Comparison of ENCODE assay signal across 9 cellular contexts in the genomic region with DNA sequence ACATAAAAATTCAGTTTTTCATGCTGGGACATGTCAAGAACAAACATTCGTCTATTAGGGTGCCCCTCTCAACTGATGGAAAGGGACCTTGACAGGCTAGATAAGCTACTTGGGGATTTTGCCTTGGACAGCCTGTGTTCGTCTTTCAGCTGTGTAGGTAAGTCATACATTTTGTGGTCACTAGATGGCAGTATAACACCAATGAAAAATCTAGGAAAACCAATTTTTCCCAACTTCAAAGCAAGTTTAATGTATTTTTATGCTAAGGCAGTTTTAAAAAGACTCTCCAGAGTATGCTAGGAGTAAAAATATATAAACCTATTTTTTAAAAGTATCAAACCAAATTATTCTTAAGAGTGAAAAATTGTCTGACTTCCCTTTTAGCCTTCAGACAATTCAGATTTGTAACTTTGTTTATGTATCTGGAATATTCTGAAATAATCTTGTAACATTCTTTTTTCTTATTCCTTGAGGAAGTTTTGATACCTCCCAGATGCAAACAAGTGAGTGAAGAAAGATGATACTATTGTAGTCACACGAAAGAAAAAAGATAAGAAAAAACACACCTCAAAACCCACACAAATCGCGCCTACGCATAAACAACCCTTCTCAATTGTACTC.
A peak's percentile ranks its signal among the peaks of the same experiment; 100 is the strongest.
DNase-seq lines count a peak whose midpoint lies in the region; ATAC-seq, FAIRE-seq and TF ChIP-seq lines count a peak whose summit lies in the region.
"Had no signal": no experiment of that assay in that cellular context is flagged by ENCODE, and none has a peak within 500 bp of the region (broad histone marks: within the 10 kb centered on the region; RNA-seq: fewer than 3 reads in every experiment).

No MANE protein-coding gene starts in this region.

- peak; percentile 29 for DNase-seq in NCI-H510A treated with DMSO at 0.1 percent for 48 hours (lab: John Stamatoyannopoulos, UW)
- no peak for DNase-seq in NCI-H510A (lab: John Stamatoyannopoulos, UW)
- DNase-seq in HCT116 (ENCODE audit: low read depth, low spot score): peak; percentile 51
- DNase-seq in NCI-H1417 (lab: John Stamatoyannopoulos, UW): peak; percentile 25 to 84 (median 48)
- DNase-seq in astrocyte (ENCODE audit: low read depth): peak; percentile 12
- peak; percentile 16 for DNase-seq in hepatic stellate cell (ENCODE audit: low spot score)
- no peak for DNase-seq in stomach

- no peak for FAIRE-seq in astrocyte (lab: Jason Lieb, UNC)

- RAD21 ChIA-PET in HCT116 (lab: Charles Lee; ENCODE audit: low non-redundant PET in 1 of 2, low total read pairs in 2 of 2, uncharacterized antibody in 2 of 2, unreplicated experiment in 2 of 2): interaction anchor here (0.7 to 1.6 kb wide), 3 partner anchors 44 to 555 kb away, joined by 3 to 8 read pairs (median 3); no protein-coding TSS in a partner anchor

- TF ChIP-seq RAD21 in HCT116 (IDR thresholded peaks at IDR 0.05; ENCODE audit: low read depth): peak; percentile 86

- H3K36me3 ChIP-seq in HCT116 (ENCODE audit: control insufficient read depth in 1 of 2, insufficient read depth in 2 of 2, low read length in 2 of 2) (no peaks in the 10 kb centered on the region), astrocyte (ENCODE audit: insufficient read depth, low read length) (no peaks in the 10 kb centered on the region), stomach (no peaks in the 10 kb centered on the region)

- peaks cover 2% of the 10 kb centered on the region for H3K4me1 Mint-ChIP-seq in astrocyte (ENCODE audit: low read depth, unreplicated experiment)

- peak; percentile 72; the same call in 1 of the 2 replicates for ATAC-seq in HCT116
- ATAC-seq in GM19324 (IDR thresholded peaks at IDR 0.05; ENCODE audit: low FRiP score, unreplicated experiment): no peak

- H3K9me3 ChIP-seq in HCT116 (ENCODE audit: control insufficient read depth in 1 of 2, insufficient read depth in 1 of 2, low read depth in 1 of 2, low read length in 2 of 2) (no peaks in the 10 kb centered on the region), astrocyte (ENCODE audit: insufficient read depth, low read depth, low read length) (no peaks in the 10 kb centered on the region), stomach (no peaks in the 10 kb centered on the region)

- H3K4me3 Mint-ChIP-seq in astrocyte (ENCODE audit: unreplicated experiment): no peak overlapping the region
- H3K4me3 Mint-ChIP-seq: dendritic cell treated with granulocyte-macrophage colony-stimulating factor and Interleukin-4, amounts not matched to agents 40 ng/mL and 50 ng/mL, for 4 days had no signal

- no peak for TF ChIP-seq EP300 in stomach (IDR thresholded peaks at IDR 0.05)

- H3K4me1 ChIP-seq in HCT116 (ENCODE audit: control insufficient read depth in 1 of 2, insufficient read depth in 2 of 2, low read length in 2 of 2) (no peaks in the 10 kb centered on the region), astrocyte (ENCODE audit: insufficient read depth, low read length) (no peaks in the 10 kb centered on the region), stomach (no peaks in the 10 kb centered on the region)

- CTCF ChIA-PET in HCT116 (lab: Charles Lee): interaction anchor here (0.6 to 1.7 kb wide), 9 partner anchors 44 to 727 kb away, joined by 3 to 18 read pairs (median 3); no protein-coding TSS in a partner anchor

- peaks cover 2% of the 10 kb centered on the region for H3K27me3 Mint-ChIP-seq in astrocyte (ENCODE audit: low read depth, unreplicated experiment)
- H3K27me3 Mint-ChIP-seq: dendritic cell treated with granulocyte-macrophage colony-stimulating factor and Interleukin-4, amounts not matched to agents 40 ng/mL and 50 ng/mL, for 4 days had no signal

- H3K79me2 ChIP-seq in HCT116 (ENCODE audit: insufficient read depth, low read length) (no peaks in the 10 kb centered on the region), astrocyte (ENCODE audit: insufficient read depth, low read length) (no peaks in the 10 kb centered on the region)

- no peaks in the 10 kb centered on the region for H4K20me1 ChIP-seq in HCT116 (ENCODE audit: insufficient read depth)
- H4K20me1 ChIP-seq in astrocyte (ENCODE audit: insufficient read depth, low read length): no peaks in the 10 kb centered on the region

- no TSS peak for BruUV-seq in HCT116 (replicated peaks; lab: Mats Ljungman, UMichigan)

- H3K9ac ChIP-seq in HCT116 (ENCODE audit: low read length): no peak overlapping the region
- H3K9ac ChIP-seq in astrocyte (ENCODE audit: low read length): no peak overlapping the region

- H3K36me3 Mint-ChIP-seq in astrocyte (ENCODE audit: low read depth, unreplicated experiment): no peaks in the 10 kb centered on the region

- POLR2A ChIA-PET in HCT116 (lab: Charles Lee): no interaction called here

- H3K4me3 ChIP-seq in HCT116 (replicated peaks in 1 of 2; ENCODE audit: low read depth in 1 of 2, low read length in 2 of 2) (no peak overlapping the region), astrocyte (ENCODE audit: insufficient read depth, low read depth, low read length) (no peak overlapping the region), stomach (no peak overlapping the region)

- H3K9me2 ChIP-seq in HCT116 (ENCODE audit: insufficient read depth): no peaks in the 10 kb centered on the region

- no peak overlapping the region for H3K27ac ChIP-seq in HCT116 (ENCODE audit: low read depth, low read length)
- H3K27ac ChIP-seq in astrocyte (ENCODE audit: low read depth, low read length): no peak overlapping the region
- H3K27ac ChIP-seq in stomach: no peak overlapping the region

- 51 to 60% (median 57%) methylated on average over 6 of the region's 6 CpGs for WGBS in stomach, 5 donors

- TF ChIP-seq POLR2A in HCT116 (IDR thresholded peaks at IDR 0.05; ENCODE audit: borderline replicate concordance, extremely low read depth, insufficient read depth, insufficient read length): no peak
- no peak for TF ChIP-seq POLR2A in stomach (IDR thresholded peaks at IDR 0.05)

- no peak overlapping the region for H3K27ac Mint-ChIP-seq in astrocyte (ENCODE audit: unreplicated experiment)
- H3K27ac Mint-ChIP-seq: dendritic cell treated with granulocyte-macrophage colony-stimulating factor and Interleukin-4, amounts not matched to agents 40 ng/mL and 50 ng/mL, for 4 days had no signal

- H3K4me2 ChIP-seq in HCT116 (ENCODE audit: low read length) (no peak overlapping the region), astrocyte (ENCODE audit: low read length) (no peak overlapping the region)

- H3K9me3 Mint-ChIP-seq in astrocyte (ENCODE audit: unreplicated experiment): no peaks in the 10 kb centered on the region
- H3K9me3 Mint-ChIP-seq: dendritic cell treated with granulocyte-macrophage colony-stimulating factor and Interleukin-4, amounts not matched to agents 40 ng/mL and 50 ng/mL, for 4 days had no signal

- intact Hi-C loops in HCT116 (cut with micrococcal nuclease): loop anchor here (1.0 to 5.0 kb wide), 7 partner anchors 44 to 1058 kb away; no protein-coding TSS in a partner anchor
- intact Hi-C loops in stomach (cut with DNase I; ENCODE audit: low total_unique reads): loop anchor here (5.0 kb wide), 1 partner anchor 550 kb away; no protein-coding TSS in a partner anchor

- H2AFZ ChIP-seq in HCT116 (ENCODE audit: low read depth, low read length, poor library complexity, severe bottlenecking) (no peak overlapping the region), astrocyte (ENCODE audit: low read depth, low read length) (no peak overlapping the region)

- TF ChIP-seq CTCF in HCT116 (IDR thresholded peaks at IDR 0.05 in 2 of 3, conservative IDR thresholded peaks at IDR 0.05 in 1 of 3; ENCODE audit: borderline replicate concordance in 1 of 3, insufficient read depth in 1 of 3, low read depth in 2 of 3, low read length in 2 of 3): peak; percentile 44 to 77 (median 63)
- peak; percentile 65 for TF ChIP-seq CTCF in astrocyte (IDR thresholded peaks at IDR 0.05; ENCODE audit: insufficient read depth, low read depth, low read length)
- peak in 5 of 7 experiments; percentile 38 to 73 (median 66) for TF ChIP-seq CTCF in stomach (IDR thresholded peaks at IDR 0.05)

- H3K27me3 ChIP-seq in HCT116 (ENCODE audit: insufficient read depth, low read length) (no peaks in the 10 kb centered on the region), astrocyte (ENCODE audit: insufficient read depth, low read length) (no peaks in the 10 kb centered on the region), stomach (no peaks in the 10 kb centered on the region)

TF ChIP-seq in HCT116, 20 proteins besides CTCF, POLR2A, EP300 and RAD21 (continues in another document):
- no peak for TF ChIP-seq TCF7L2 (IDR thresholded peaks at IDR 0.05; ENCODE audit: borderline replicate concordance, extremely low read depth, insufficient read depth, insufficient read length)
- TF ChIP-seq REST (IDR thresholded peaks at IDR 0.05; ENCODE audit: low read depth): no peak
- TF ChIP-seq SP1 (IDR thresholded peaks at IDR 0.05; ENCODE audit: low read depth): no peak
- no peak for TF ChIP-seq CEBPB (IDR thresholded peaks at IDR 0.05; ENCODE audit: low read depth)
- TF ChIP-seq EGR1 (IDR thresholded peaks at IDR 0.05; ENCODE audit: low read depth): no peak
- no peak for TF ChIP-seq ZNF274 (IDR thresholded peaks at IDR 0.05; ENCODE audit: low read depth, low read length)
- TF ChIP-seq YY1 (IDR thresholded peaks at IDR 0.05; ENCODE audit: extremely low read depth, insufficient replicate concordance, low read depth, low read length): no peak

Comparison
In these comparisons a context has a peak if more than half of its experiments do, and no peak if none do; other contexts are left out.
1. DNase-seq: peak in NCI-H510A treated with DMSO at 0.1 percent for 48 hours (single experiment), HCT116 (single experiment), NCI-H1417 (3 of 3), astrocyte (single experiment) and hepatic stellate cell (single experiment); none in NCI-H510A (single experiment) and stomach (single experiment).
2. Peak in every context shown above with its lines, with median percentiles within 50 percentile points of each other: CTCF ChIP-seq.